In genomic region chr11:95494856-95495255, GRCh38 we compare ENCODE assay signal across 25 cellular contexts.
"Had no signal": no experiment of that assay in that cellular context is flagged by ENCODE, and none has a peak within 500 bp of the region (broad histone marks: within the 10 kb centered on the region; RNA-seq: fewer than 3 reads in every experiment).

No MANE protein-coding gene starts in this region.

- H3K27ac Mint-ChIP-seq: memory B cell; naive thymus-derived CD4-positive, alpha-beta T cell had no signal

- H3K27ac ChIP-seq: coronary artery, dorsolateral prefrontal cortex, esophagus muscularis mucosa, gastrocnemius medialis, lower lobe of right lung had no signal

- H3K4me1 ChIP-seq: gastrocnemius medialis, left lung, lower lobe of right lung had no signal

- H3K36me3 ChIP-seq: esophagus muscularis mucosa, gastrocnemius medialis, heart right ventricle, left lung, lower lobe of right lung had no signal

- ATAC-seq: gastrocnemius medialis; left colon; left lung; left ventricle myocardium superior; lower lobe of right lung; naive thymus-derived CD4-positive, alpha-beta T cell had no signal

- FAIRE-seq: colon, endothelial cell of umbilical vein, islet of Langerhans, kidney had no signal

- H3K9me3 ChIP-seq: gastrocnemius medialis had no signal

- H3K4me1 Mint-ChIP-seq: memory B cell had no signal

- H3K4me3 Mint-ChIP-seq: memory B cell; naive thymus-derived CD4-positive, alpha-beta T cell had no signal

- DNase-seq: dermis blood vessel endothelial cell; dorsolateral prefrontal cortex; effector CD4-positive, alpha-beta T cell; effector memory CD4-positive, alpha-beta T cell; foreskin melanocyte; gastrocnemius medialis; glutamatergic neuron; head of caudate nucleus; heart right ventricle; hippocampal formation; kidney; kidney glomerular epithelial cell; left colon; left lung; left ventricle myocardium superior; lower lobe of right lung; mesendoderm; midbrain; naive thymus-derived CD4-positive, alpha-beta T cell had no signal

- H3K27me3 Mint-ChIP-seq: memory B cell; naive thymus-derived CD4-positive, alpha-beta T cell had no signal

- H3K4me3 ChIP-seq: coronary artery, dorsolateral prefrontal cortex, esophagus muscularis mucosa, gastrocnemius medialis, heart right ventricle, left lung, lower lobe of right lung had no signal

- H3K27me3 ChIP-seq: dorsolateral prefrontal cortex, esophagus muscularis mucosa, gastrocnemius medialis, heart right ventricle, left lung had no signal
